28 cellular contexts compared by ENCODE assay signal in genomic region chr4:53199356-53199755, GRCh38.
"Had no signal": no experiment of that assay in that cellular context is flagged by ENCODE, and none has a peak within 500 bp of the region (broad histone marks: within the 10 kb centered on the region; RNA-seq: fewer than 3 reads in every experiment).

No MANE protein-coding gene starts in this region.

- H3K4me2 ChIP-seq: SK-N-SH had no signal

- H3K9ac ChIP-seq: SK-N-SH had no signal

- H3K27ac ChIP-seq: cardiac muscle cell, Peyer's patch, RWPE1, SJCRH30, VCaP had no signal

- H3K4me3 ChIP-seq: cardiac muscle cell, K562, Peyer's patch, SJCRH30 had no signal

- H3K4me1 ChIP-seq: Peyer's patch had no signal

- H3K9me3 Mint-ChIP-seq: activated CD8-positive, alpha-beta T cell treated with anti-CD3 and anti-CD28 coated beads for 36 hours; activated naive CD4-positive, alpha-beta T cell treated with anti-CD3 and anti-CD28 coated beads, Interleukin-2, amount 50 U/mL, for 72 hours; activated naive CD8-positive, alpha-beta T cell treated with anti-CD3 and anti-CD28 coated beads, Interleukin-2, amount 50 U/mL, for 24 hours; activated T-helper 1 cell treated with anti-CD3 and anti-CD28 coated beads, Interleukin-12 subunit alpha, Interleukin-12 subunit beta, Interleukin-2, Interleukin-4 antibody, amounts not matched to agents 30 ng/mL and 10 ng/mL and 1 ng/mL, durations not matched to agents 14 hours and 24 hours and 36 hours; brain had no signal

- H3K27ac Mint-ChIP-seq: activated CD8-positive, alpha-beta T cell treated with anti-CD3 and anti-CD28 coated beads for 36 hours; activated naive CD4-positive, alpha-beta T cell treated with anti-CD3 and anti-CD28 coated beads, Interleukin-2, amount 50 U/mL, for 72 hours; activated naive CD8-positive, alpha-beta T cell treated with anti-CD3 and anti-CD28 coated beads, Interleukin-2, amount 50 U/mL, for 24 hours; activated T-helper 1 cell treated with anti-CD3 and anti-CD28 coated beads, Interleukin-12 subunit alpha, Interleukin-12 subunit beta, Interleukin-2, Interleukin-4 antibody, amounts not matched to agents 30 ng/mL and 10 ng/mL and 1 ng/mL, durations not matched to agents 14 hours and 24 hours and 36 hours; brain had no signal

- H3K36me3 Mint-ChIP-seq: activated naive CD4-positive, alpha-beta T cell treated with anti-CD3 and anti-CD28 coated beads, Interleukin-2, amount 50 U/mL, for 72 hours; brain had no signal

- H3K36me3 ChIP-seq: cardiac muscle cell, Peyer's patch, SJCRH30 had no signal

- DNase-seq: activated CD4-positive, CD25-positive, alpha-beta regulatory T cell; activated CD8-positive, alpha-beta memory T cell treated with anti-CD3 and anti-CD28 coated beads, Interleukin-2, amount 50 U/mL, for 4 hours; activated CD8-positive, alpha-beta T cell treated with anti-CD3 and anti-CD28 coated beads for 36 hours; activated effector memory CD4-positive, alpha-beta T cell treated with anti-CD3 and anti-CD28 coated beads, Interleukin-2, amount 50 U/mL, for 16 hours; activated naive CD4-positive, alpha-beta T cell treated with Interleukin-2 at 50 U/mL for 16 hours; activated naive CD8-positive, alpha-beta T cell treated with anti-CD3 and anti-CD28 coated beads, Interleukin-2, amount 50 U/mL, for 24 hours; amniotic stem cell; Kasumi-1; NCI-H146; NCI-H187 treated with DMSO at 0.1 percent for 48 hours; NCI-H2081 treated with DMSO at 0.1 percent for 48 hours; NCI-H2227 treated with DMSO at 0.1 percent for 48 hours; NCI-H446 treated with DMSO at 0.1 percent for 48 hours; NCI-H524 treated with DMSO at 0.1 percent for 48 hours; NCI-H774; NK-92 treated with Interleukin-12 subunit alpha and Interleukin-12 subunit beta, amount 100 ng/mL, for 24 hours; Peyer's patch; Right ventricle myocardium superior; SJCRH30; SK-N-SH; T-helper 1 cell had no signal

- ATAC-seq: activated CD8-positive, alpha-beta T cell treated with anti-CD3 and anti-CD28 coated beads for 36 hours; activated naive CD8-positive, alpha-beta T cell treated with anti-CD3 and anti-CD28 coated beads, Interleukin-2, amount 50 U/mL, for 24 hours; K562 had no signal

- H3K9me3 ChIP-seq: Peyer's patch, SJCRH30, SK-N-SH had no signal

- H3K4me3 Mint-ChIP-seq: activated CD8-positive, alpha-beta T cell treated with anti-CD3 and anti-CD28 coated beads for 36 hours; activated naive CD8-positive, alpha-beta T cell treated with anti-CD3 and anti-CD28 coated beads, Interleukin-2, amount 50 U/mL, for 24 hours; activated T-helper 1 cell treated with anti-CD3 and anti-CD28 coated beads, Interleukin-12 subunit alpha, Interleukin-12 subunit beta, Interleukin-2, Interleukin-4 antibody, amounts not matched to agents 30 ng/mL and 10 ng/mL and 1 ng/mL, durations not matched to agents 14 hours and 24 hours and 36 hours; brain had no signal

- H3K27me3 Mint-ChIP-seq: activated CD8-positive, alpha-beta T cell treated with anti-CD3 and anti-CD28 coated beads for 36 hours; activated naive CD8-positive, alpha-beta T cell treated with anti-CD3 and anti-CD28 coated beads, Interleukin-2, amount 50 U/mL, for 24 hours had no signal

- H3K4me1 Mint-ChIP-seq: activated naive CD8-positive, alpha-beta T cell treated with anti-CD3 and anti-CD28 coated beads, Interleukin-2, amount 50 U/mL, for 24 hours had no signal

- H3K27me3 ChIP-seq: cardiac muscle cell, Peyer's patch, SJCRH30 had no signal
